ENCODE assay signal across 22 cellular contexts in the genomic region with DNA sequence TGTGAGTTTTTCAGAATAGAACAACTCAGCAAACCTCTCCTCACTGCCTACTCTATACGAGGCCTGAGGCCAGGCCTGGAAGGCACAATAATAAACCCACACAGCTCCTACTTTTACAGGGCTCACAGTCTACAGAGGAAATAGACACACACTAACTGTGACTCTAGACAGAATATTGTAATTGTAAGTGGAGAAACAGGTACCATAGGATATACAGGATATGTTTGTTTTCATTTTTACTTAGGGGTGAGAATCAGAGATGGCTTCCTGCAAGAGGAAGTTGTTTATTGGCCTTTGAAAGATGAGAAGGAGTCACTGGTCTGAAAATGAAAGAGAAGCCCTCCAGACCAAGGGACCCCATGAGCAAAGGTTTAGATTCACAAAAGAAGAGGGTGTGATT. TPM values are rescaled to one million over a fixed set of nuclear protein-coding genes. Genes with fewer than 3 reads are reported as not detected.
DNase-seq lines count a peak whose midpoint lies in the region; ATAC-seq, FAIRE-seq and TF ChIP-seq lines count a peak whose summit lies in the region.
"Had no signal": no experiment of that assay in that cellular context is flagged by ENCODE, and none has a peak within 500 bp of the region (broad histone marks: within the 10 kb centered on the region; RNA-seq: fewer than 3 reads in every experiment).

No MANE protein-coding gene starts in this region.

- H3K4me3 Mint-ChIP-seq in activated CD8-positive, alpha-beta memory T cell treated with anti-CD3 and anti-CD28 coated beads, Interleukin-2, amount 10 ng/mL, durations not matched to agents 7 days and 5 days, result no peak overlapping the region
- peak overlapping the region; percentile 43 for H3K4me3 Mint-ChIP-seq in T-helper 1 cell treated with Interleukin-12 subunit alpha and Interleukin-12 subunit beta and Interleukin-4 antibody, amounts not matched to agents 30 μg/mL and 1 μg/mL, for 36 hours
- H3K4me3 Mint-ChIP-seq in stimulated activated effector memory CD8-positive, alpha-beta T cell treated with anti-CD3 and anti-CD28 coated beads, Interleukin-12 subunit alpha, Interleukin-12 subunit beta, amount 100 ng/mL, for 72 hours, result no peak overlapping the region
- H3K4me3 Mint-ChIP-seq: nephron had no signal

- in situ Hi-C loops in GM12878 (cut with MboI), result no loop called here
- in situ Hi-C loops in brain microvascular endothelial cell (cut with HindIII; ENCODE audit: low pct_ligation_motif_present, low sequenced_read_pairs), result no loop called here
- in situ Hi-C loops in gastrocnemius medialis (cut with MboI; ENCODE audit: low sequenced_read_pairs in 4 of 4), result no loop called here

- intact Hi-C loops in GM12878 (cut with micrococcal nuclease; ENCODE audit: unreplicated experiment) (no loop called here), gastrocnemius medialis (cut with DNase I; ENCODE audit: low total_unique reads) (no loop called here)

- no TSS peak for BruUV-seq in GM12878 (replicated peaks; lab: Mats Ljungman, UMichigan)

- H3K9ac ChIP-seq in GM12878 (ENCODE audit: control insufficient read depth, insufficient read depth, low read length), result no peak overlapping the region
- H3K9ac ChIP-seq: BLaER1 had no signal

- H3K9me3 Mint-ChIP-seq in activated CD8-positive, alpha-beta memory T cell treated with anti-CD3 and anti-CD28 coated beads, Interleukin-2, amount 10 ng/mL, durations not matched to agents 7 days and 5 days (ENCODE audit: low read depth), result no peaks in the 10 kb centered on the region
- H3K9me3 Mint-ChIP-seq in T-helper 1 cell treated with Interleukin-12 subunit alpha and Interleukin-12 subunit beta and Interleukin-4 antibody, amounts not matched to agents 30 μg/mL and 1 μg/mL, for 36 hours, result peaks cover 6% of the 10 kb centered on the region
- H3K9me3 Mint-ChIP-seq in stimulated activated effector memory CD8-positive, alpha-beta T cell treated with anti-CD3 and anti-CD28 coated beads, Interleukin-12 subunit alpha, Interleukin-12 subunit beta, amount 100 ng/mL, for 72 hours, result no peaks in the 10 kb centered on the region
- H3K9me3 Mint-ChIP-seq: nephron had no signal

- SMC1A ChIA-PET in GM12878 (lab: Charles Lee; ENCODE audit: uncharacterized antibody, unreplicated experiment), result no interaction called here

- ATAC-seq in activated CD8-positive, alpha-beta memory T cell treated with anti-CD3 and anti-CD28 coated beads, Interleukin-2, amount 10 ng/mL, durations not matched to agents 7 days and 5 days, result no peak
- ATAC-seq in GM12878, result no peak
- no peak for ATAC-seq in stimulated activated effector memory CD8-positive, alpha-beta T cell treated with anti-CD3 and anti-CD28 coated beads, Interleukin-12 subunit alpha, Interleukin-12 subunit beta, amount 100 ng/mL, for 72 hours
- ATAC-seq in gastrocnemius medialis, result no peak
- ATAC-seq: A549, HCT116 had no signal

- H3K27ac Mint-ChIP-seq in activated CD8-positive, alpha-beta memory T cell treated with anti-CD3 and anti-CD28 coated beads, Interleukin-2, amount 10 ng/mL, durations not matched to agents 7 days and 5 days, result peak overlapping the region; percentile 83
- H3K27ac Mint-ChIP-seq in T-helper 1 cell treated with Interleukin-12 subunit alpha and Interleukin-12 subunit beta and Interleukin-4 antibody, amounts not matched to agents 30 μg/mL and 1 μg/mL, for 36 hours, result peak overlapping the region; percentile 93
- peak overlapping the region; percentile 60 for H3K27ac Mint-ChIP-seq in stimulated activated effector memory CD8-positive, alpha-beta T cell treated with anti-CD3 and anti-CD28 coated beads, Interleukin-12 subunit alpha, Interleukin-12 subunit beta, amount 100 ng/mL, for 72 hours
- H3K27ac Mint-ChIP-seq: nephron had no signal

- 38% methylated on average over 1 of the region's 1 CpG for WGBS in GM12878 (ENCODE audit: insufficient coverage, insufficient replicate concordance, low lambda C conversion rate, missing lambda C conversion rate)

- no peak for TF ChIP-seq RAD21 in GM12878 (IDR thresholded peaks at IDR 0.05; ENCODE audit: insufficient read depth, low read depth, low read length)

- TF ChIP-seq EP300 in GM12878 (IDR thresholded peaks at IDR 0.05; ENCODE audit: borderline replicate concordance in 1 of 2, control insufficient read depth in 1 of 2, low read depth in 2 of 2, low read length in 2 of 2), result no peak

- no peak for TF ChIP-seq POLR2A in GM12878 (IDR thresholded peaks at IDR 0.05; ENCODE audit: low read depth, low read length)
- no peak for TF ChIP-seq POLR2A in gastrocnemius medialis (IDR thresholded peaks at IDR 0.05)

- H3K27me3 Mint-ChIP-seq in activated CD8-positive, alpha-beta memory T cell treated with anti-CD3 and anti-CD28 coated beads, Interleukin-2, amount 10 ng/mL, durations not matched to agents 7 days and 5 days, result no peaks in the 10 kb centered on the region
- no peaks in the 10 kb centered on the region for H3K27me3 Mint-ChIP-seq in T-helper 1 cell treated with Interleukin-12 subunit alpha and Interleukin-12 subunit beta and Interleukin-4 antibody, amounts not matched to agents 30 μg/mL and 1 μg/mL, for 36 hours (ENCODE audit: low read depth)

- peak overlapping the region; percentile 68 for H2AFZ ChIP-seq in GM12878 (ENCODE audit: control insufficient read depth, low read depth, low read length)
- H2AFZ ChIP-seq: hepatocyte had no signal

- RAD21 ChIA-PET in GM12878 (lab: Charles Lee; ENCODE audit: unreplicated experiment), result no interaction called here

- no peak overlapping the region for H3K4me2 ChIP-seq in GM12878 (ENCODE audit: control insufficient read depth, insufficient read depth)
- H3K4me2 ChIP-seq: A549, BLaER1, hepatocyte had no signal

- POLR2A ChIA-PET in GM12878 (lab: Charles Lee), result no interaction called here

- H3K9me3 ChIP-seq in GM12878 (replicated peaks; ENCODE audit: control insufficient read depth, insufficient read depth, low read length) (no peaks in the 10 kb centered on the region), gastrocnemius medialis (no peaks in the 10 kb centered on the region)
- H3K9me3 ChIP-seq: A549, BLaER1, SJSA1 had no signal

- no peak for TF ChIP-seq CTCF in GM12878 (IDR thresholded peaks at IDR 0.05 in 2 of 3, conservative IDR thresholded peaks at IDR 0.05 in 1 of 3; ENCODE audit: control insufficient read depth in 2 of 3, extremely low read depth in 1 of 3, insufficient read depth in 1 of 3, low read depth in 3 of 3, low read length in 3 of 3)
- TF ChIP-seq CTCF in brain microvascular endothelial cell (IDR thresholded peaks at IDR 0.05; ENCODE audit: low read depth, low read length, missing control alignments), result no peak
- TF ChIP-seq CTCF in gastrocnemius medialis (IDR thresholded peaks at IDR 0.05 in 4 of 5, conservative IDR thresholded peaks at IDR 0.05 in 1 of 5), result no peak

- H3K36me3 ChIP-seq in GM12878 (ENCODE audit: control insufficient read depth in 2 of 2, insufficient read depth in 2 of 2, low read length in 1 of 2), result no peaks in the 10 kb centered on the region
- H3K36me3 ChIP-seq in brain microvascular endothelial cell (replicated peaks), result no peaks in the 10 kb centered on the region
- no peaks in the 10 kb centered on the region for H3K36me3 ChIP-seq in gastrocnemius medialis
- H3K36me3 ChIP-seq: BLaER1, SJSA1 had no signal

- H3K4me3 ChIP-seq in GM12878 (no peak overlapping the region), brain microvascular endothelial cell (ENCODE audit: low read depth, low read length) (no peak overlapping the region), gastrocnemius medialis (no peak overlapping the region)
- H3K4me3 ChIP-seq: A549, BLaER1, hepatocyte, SJSA1 had no signal

- no peaks in the 10 kb centered on the region for H3K79me2 ChIP-seq in GM12878 (ENCODE audit: control insufficient read depth, insufficient read depth, low read length)
- H3K79me2 ChIP-seq: hepatocyte had no signal

- H3K4me1 ChIP-seq in GM12878 (ENCODE audit: control insufficient read depth, insufficient read depth, low read length) (no peaks in the 10 kb centered on the region; the same call in 1 of the 2 replicates), gastrocnemius medialis (no peaks in the 10 kb centered on the region)
- H3K4me1 ChIP-seq: A549 had no signal

- peaks cover 44% of the 10 kb centered on the region for H3K4me1 Mint-ChIP-seq in activated CD8-positive, alpha-beta memory T cell treated with anti-CD3 and anti-CD28 coated beads, Interleukin-2, amount 10 ng/mL, durations not matched to agents 7 days and 5 days
- H3K4me1 Mint-ChIP-seq in T-helper 1 cell treated with Interleukin-12 subunit alpha and Interleukin-12 subunit beta and Interleukin-4 antibody, amounts not matched to agents 30 μg/mL and 1 μg/mL, for 36 hours (ENCODE audit: low read depth), result peaks cover 44% of the 10 kb centered on the region
- H3K4me1 Mint-ChIP-seq in stimulated activated effector memory CD8-positive, alpha-beta T cell treated with anti-CD3 and anti-CD28 coated beads, Interleukin-12 subunit alpha, Interleukin-12 subunit beta, amount 100 ng/mL, for 72 hours, result peaks cover 48% of the 10 kb centered on the region

- H3K27me3 ChIP-seq in GM12878 (replicated peaks in 1 of 2; ENCODE audit: control insufficient read depth in 2 of 2, insufficient read depth in 2 of 2, low read length in 1 of 2) (no peaks in the 10 kb centered on the region), brain microvascular endothelial cell (replicated peaks) (no peaks in the 10 kb centered on the region), gastrocnemius medialis (no peaks in the 10 kb centered on the region)
- H3K27me3 ChIP-seq: BLaER1, hepatocyte, SJSA1 had no signal

- DNase-seq in activated CD8-positive, alpha-beta memory T cell treated with anti-CD3 and anti-CD28 coated beads, Interleukin-2, amount 10 ng/mL, durations not matched to agents 7 days and 5 days, result no peak
- no peak for DNase-seq in activated CD8-positive, alpha-beta memory T cell treated with anti-CD3 and anti-CD28 coated beads for 24 hours
- DNase-seq in GM12878 (ENCODE audit: low read depth, low spot score) (no peak), brain microvascular endothelial cell (no peak), gastrocnemius medialis (no peak), pons (ENCODE audit: low spot score) (no peak)
- DNase-seq in stimulated activated effector memory CD8-positive, alpha-beta T cell treated with anti-CD3 and anti-CD28 coated beads, Interleukin-12 subunit alpha, Interleukin-12 subunit beta, amount 100 ng/mL, for 72 hours (ENCODE audit: low spot score in 2 of 2), result no peak
- DNase-seq: cortex of kidney; GF-D8; islet precursor cell; MM.1S; NCI-H82; stimulated activated CD4-positive, alpha-beta T cell treated with anti-CD3 and anti-CD28 coated beads, Interleukin-4, amount 100 ng/mL, for 1 hour had no signal

- CTCF ChIA-PET in activated CD8-positive, alpha-beta memory T cell treated with anti-CD3 and anti-CD28 coated beads, Interleukin-2, amount 10 ng/mL, durations not matched to agents 7 days and 5 days (lab: Charles Lee), result interaction anchor here (0.7 to 1.7 kb wide), 2 partner anchors 10 to 36 kb away, joined by 4 to 5 read pairs; a partner anchor contains a TSS
- CTCF ChIA-PET in GM12878 (lab: Yijun Ruan, JAX), result no interaction called here

- peaks cover 15% of the 10 kb centered on the region for H3K36me3 Mint-ChIP-seq in activated CD8-positive, alpha-beta memory T cell treated with anti-CD3 and anti-CD28 coated beads, Interleukin-2, amount 10 ng/mL, durations not matched to agents 7 days and 5 days
- peaks cover 23% of the 10 kb centered on the region for H3K36me3 Mint-ChIP-seq in T-helper 1 cell treated with Interleukin-12 subunit alpha and Interleukin-12 subunit beta and Interleukin-4 antibody, amounts not matched to agents 30 μg/mL and 1 μg/mL, for 36 hours (ENCODE audit: low read depth)
- H3K36me3 Mint-ChIP-seq in stimulated activated effector memory CD8-positive, alpha-beta T cell treated with anti-CD3 and anti-CD28 coated beads, Interleukin-12 subunit alpha, Interleukin-12 subunit beta, amount 100 ng/mL, for 72 hours, result no peaks in the 10 kb centered on the region

- no peaks in the 10 kb centered on the region for H4K20me1 ChIP-seq in GM12878 (ENCODE audit: control insufficient read depth, insufficient read depth)
- H4K20me1 ChIP-seq: BLaER1 had no signal

- no peak for FAIRE-seq in GM12878 (lab: Jason Lieb, UNC)
- FAIRE-seq: A549, GM12892, urothelium cell line had no signal

- H3K27ac ChIP-seq in GM12878 (ENCODE audit: control insufficient read depth, insufficient read depth), result no peak overlapping the region
- H3K27ac ChIP-seq in brain microvascular endothelial cell, result no peak overlapping the region
- peak overlapping the region in 1 of 4 donors; percentile 29 for H3K27ac ChIP-seq in gastrocnemius medialis
- H3K27ac ChIP-seq: A549, BLaER1, hepatocyte, SJSA1 had no signal

RNA-seq across cellular contexts. Expression of a gene that starts 35.8 kb away (rescaled TPM):
- total RNA-seq in activated CD8-positive, alpha-beta memory T cell treated with anti-CD3 and anti-CD28 coated beads, Interleukin-2, amount 10 ng/mL, durations not matched to agents 7 days and 5 days, result 10 to 100 TPM; 72.5 to 78.0 TPM
- total RNA-seq in GM12878 (2013; cell fraction: nucleolus; rRNA removed), result 42.4 and 49.4 TPM in 2 replicates
- total RNA-seq in GM12878 (2014; rRNA removed), result 16.9 and 21.1 TPM in 2 replicates
- total RNA-seq in GM12878 (2014; rRNA removed; fragmentation: Illumina TruSeq; extraction: Trizol), result 19.6 and 20.8 TPM in 2 replicates
- total RNA-seq in GM12878 (2021), result 26.6 and 27.2 TPM in 2 replicates
- 4.6 TPM for polyA plus RNA-seq in GM12878 (2011; ENCODE audit: low read depth)
- polyA plus RNA-seq in GM12878 (2011; rRNA removed), result 16.6 and 23.8 TPM in 2 replicates
- 13.3 and 15.2 TPM in 2 replicates for polyA plus RNA-seq in GM12878 (2011; cell fraction: cytosol; rRNA removed)
- polyA plus RNA-seq in GM12878 (2011; cell fraction: nucleus; rRNA removed), result 6.9 and 7.3 TPM in 2 replicates
- polyA plus RNA-seq in GM12878 (2012), result 4.8 and 5.8 TPM in 2 replicates
- 13.6 and 17.5 TPM in 2 replicates for polyA plus RNA-seq in GM12878 (2014; fragmentation: Illumina TruSeq; extraction: Trizol)
- polyA plus RNA-seq in GM12878 (2014; fragmentation: Nextera tagmentation; extraction: Ambion mirVana), result 10 to 100 TPM in 1 of 2 experiments, 1 to 10 TPM in 1; 5.7 to 19.6 TPM
- 8.5 and 10.9 TPM in 2 replicates for polyA plus RNA-seq in GM12878 (2014; rRNA removed)
- 10 to 100 TPM in 1 of 2 experiments, 1 to 10 TPM in 1; 2.9 to 16.6 TPM for polyA plus RNA-seq in GM12878 (2016; fragmentation: Nextera tagmentation; extraction: Ambion mirVana)
- 57.4 and 63.6 TPM in 2 replicates for polyA minus RNA-seq in GM12878 (2011; rRNA and poly(A)+ RNA removed)
- polyA minus RNA-seq in GM12878 (2011; cell fraction: cytosol; rRNA and poly(A)+ RNA removed), result 19.1 and 24.2 TPM in 2 replicates
- 10.2 and 14.4 TPM in 2 replicates for polyA minus RNA-seq in GM12878 (2011; cell fraction: nucleus; rRNA and poly(A)+ RNA removed)
- total RNA-seq in gastrocnemius medialis, result 10 to 100 TPM; 13.5 to 19.0 (median 14.3) TPM
